In genomic region chr19:6769006-6769637, GRCh38 we compare ENCODE assay signal across 1 cellular context.
TF ChIP-seq lines count a peak whose summit lies in the region.

No MANE protein-coding gene starts in this region.

TF ChIP-seq in HEK293, 187 proteins besides CTCF, POLR2A, EP300 and RAD21 (continued from another document):
- peak; percentile 84 for TF ChIP-seq PRDM10 (tag by site-specific recombination; IDR thresholded peaks at IDR 0.05)
- TF ChIP-seq ZNF521 (tag by site-specific recombination; IDR thresholded peaks at IDR 0.05): no peak
- TF ChIP-seq INSM2 (tag by site-specific recombination; IDR thresholded peaks at IDR 0.05): no peak
- TF ChIP-seq ZBTB6 (tag by site-specific recombination; IDR thresholded peaks at IDR 0.05): no peak
- no peak for TF ChIP-seq ZNF10 (tag by site-specific recombination; IDR thresholded peaks at IDR 0.05)
- TF ChIP-seq ZNF704 (tag by site-specific recombination; IDR thresholded peaks at IDR 0.05): no peak
- no peak for TF ChIP-seq SP7 (tag by site-specific recombination; IDR thresholded peaks at IDR 0.05)
- no peak for TF ChIP-seq ZNF571 (tag by site-specific recombination; IDR thresholded peaks at IDR 0.05)
- no peak for TF ChIP-seq ZNF175 (tag by site-specific recombination; IDR thresholded peaks at IDR 0.05)
- peak; percentile 67 for TF ChIP-seq ZNF654 (tag by site-specific recombination; IDR thresholded peaks at IDR 0.05; ENCODE audit: low read depth)
- TF ChIP-seq ZNF280D (tag by site-specific recombination; IDR thresholded peaks at IDR 0.05): no peak
